9 cellular contexts compared by ENCODE assay signal in the genomic region with DNA sequence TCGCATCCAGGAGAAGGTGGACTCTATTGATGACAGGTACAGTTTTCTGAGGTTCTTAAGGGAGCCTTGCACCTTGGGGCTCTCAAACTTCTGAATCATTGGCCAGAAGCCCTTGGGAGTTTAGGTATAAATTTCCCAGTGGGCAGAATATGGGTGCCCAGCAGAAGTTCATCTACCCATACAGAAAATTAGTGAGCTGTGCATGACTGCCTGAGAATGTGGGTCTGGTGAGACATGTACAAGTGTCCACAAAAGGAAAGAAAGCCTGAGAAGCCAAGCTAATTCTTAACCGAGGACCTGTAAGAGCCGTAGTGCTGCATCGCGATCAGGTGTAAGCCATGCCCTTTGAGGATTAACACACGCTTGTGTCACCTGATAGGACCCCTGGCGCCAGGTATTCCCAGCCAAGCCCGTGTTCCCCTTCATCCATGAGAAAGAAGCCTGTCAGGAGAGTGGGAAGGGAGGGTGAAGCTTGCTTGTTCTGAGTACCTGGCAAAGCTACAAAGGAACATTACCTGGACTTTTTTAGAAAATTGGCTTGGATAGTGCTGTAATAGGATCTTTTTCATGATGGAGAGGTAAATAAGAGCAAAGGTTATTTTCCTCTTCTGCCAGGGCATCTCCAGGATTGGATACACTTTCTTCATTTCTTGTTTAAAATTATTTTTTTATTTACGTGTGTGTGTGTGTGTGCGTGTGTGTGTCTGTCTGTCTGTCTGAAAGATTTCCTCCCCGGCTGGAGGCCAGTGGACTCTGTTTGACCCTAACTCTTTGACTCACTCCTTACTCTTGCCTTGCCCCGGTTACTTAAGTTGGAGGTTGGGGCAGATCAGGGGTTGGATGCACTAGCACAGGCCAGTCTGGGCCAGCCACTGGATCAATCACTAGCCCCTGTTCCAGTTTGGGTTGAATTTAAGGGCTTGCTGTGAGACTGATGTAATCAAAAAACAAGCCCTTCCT.
DNase-seq lines count a peak whose midpoint lies in the region; TF ChIP-seq lines count a peak whose summit lies in the region.
"Had no signal": no experiment of that assay in that cellular context is flagged by ENCODE, and none has a peak within 500 bp of the region (broad histone marks: within the 10 kb centered on the region; RNA-seq: fewer than 3 reads in every experiment).

No MANE protein-coding gene starts in this region.

- H3K27ac Mint-ChIP-seq in Calu3 (ENCODE audit: unreplicated experiment) = peak overlapping the region; percentile 87

- no peaks in the 10 kb centered on the region for H3K27me3 ChIP-seq in SJSA1 (replicated peaks)
- H3K27me3 ChIP-seq in Karpas-422 (ENCODE audit: low read length) = no peaks in the 10 kb centered on the region

- H3K4me1 Mint-ChIP-seq in Calu3 (ENCODE audit: low read depth, unreplicated experiment) = peaks cover 80% of the 10 kb centered on the region

- no peak overlapping the region for H2AFZ ChIP-seq in Karpas-422 (ENCODE audit: low read length)

- H4K20me1 ChIP-seq in Karpas-422 (ENCODE audit: insufficient read depth, low read depth, low read length) = no peaks in the 10 kb centered on the region

- H3K36me3 Mint-ChIP-seq in Calu3 (ENCODE audit: insufficient read depth, unreplicated experiment) = peaks cover 89% of the 10 kb centered on the region

- no peak overlapping the region for H3K4me2 ChIP-seq in Karpas-422 (ENCODE audit: low read depth, low read length, poor library complexity, severe bottlenecking)

- no peaks in the 10 kb centered on the region for H3K9me3 ChIP-seq in SJSA1 (replicated peaks)
- H3K9me3 ChIP-seq in Karpas-422 (ENCODE audit: low read length) = no peaks in the 10 kb centered on the region

- CTCF ChIA-PET in Calu3 (lab: Charles Lee) = interaction anchor here (0.6 kb wide), 1 partner anchor 71 kb away, joined by 3 read pairs; no protein-coding TSS in a partner anchor

- H3K79me2 ChIP-seq in Karpas-422 (ENCODE audit: low read length) = no peaks in the 10 kb centered on the region

- intact Hi-C loops in Calu3 (cut with micrococcal nuclease; ENCODE audit: unreplicated experiment) = loop anchor here (5.0 kb wide), 3 partner anchors 61 to 111 kb away; no protein-coding TSS in a partner anchor
- intact Hi-C loops in posterior cingulate gyrus (cut with DNase I) = no loop called here

- BruUV-seq in Calu3 (replicated peaks; lab: Mats Ljungman, UMichigan) = no TSS peak

- H3K9me2 ChIP-seq in Karpas-422 (replicated peaks; ENCODE audit: insufficient read depth, low read length) = no peaks in the 10 kb centered on the region

- H3K4me3 Mint-ChIP-seq in Calu3 (ENCODE audit: low read depth, unreplicated experiment) = peak overlapping the region; percentile 17

- DNase-seq in Calu3 (peak; percentile 65), SJSA1 (ENCODE audit: low read depth in 1 of 2, low spot score in 2 of 2) (peak; percentile 62 to 68), fibroblast of peridontal ligament (ENCODE audit: extremely low read depth) (peak; percentile 63), pulmonary artery endothelial cell (ENCODE audit: low read depth, low spot score) (peak; percentile 55), posterior cingulate gyrus (no peak), LoVo (ENCODE audit: low spot score) (no peak), Karpas-422 (no peak)
- no peak for DNase-seq in stimulated activated CD4-positive, alpha-beta T cell treated with anti-CD3 and anti-CD28 coated beads, Interleukin-2, amount 100 ng/mL, for 48 hours
- DNase-seq: KG1 had no signal

- H3K9ac ChIP-seq in Karpas-422 (ENCODE audit: low read length) = no peak overlapping the region

- H3K9me3 Mint-ChIP-seq in Calu3 (ENCODE audit: low read depth, unreplicated experiment) = no peaks in the 10 kb centered on the region

- H3K27ac ChIP-seq in SJSA1 = peak overlapping the region; percentile 94
- no peak overlapping the region for H3K27ac ChIP-seq in Karpas-422 (ENCODE audit: low read length)

- no peaks in the 10 kb centered on the region for H3K27me3 Mint-ChIP-seq in Calu3 (ENCODE audit: unreplicated experiment)

- TF ChIP-seq CTCF in Calu3 (IDR thresholded peaks at IDR 0.05; ENCODE audit: unreplicated experiment) = no peak

- H3K36me3 ChIP-seq in SJSA1 = peaks cover 71% of the 10 kb centered on the region
- no peaks in the 10 kb centered on the region for H3K36me3 ChIP-seq in Karpas-422 (ENCODE audit: insufficient read depth, low read length)

- H3K4me3 ChIP-seq in SJSA1 (no peak overlapping the region), Karpas-422 (ENCODE audit: low read length) (no peak overlapping the region)

- H3K4me1 ChIP-seq in SJSA1 (replicated peaks) (peaks cover 73% of the 10 kb centered on the region), Karpas-422 (ENCODE audit: low read length) (peaks cover 22% of the 10 kb centered on the region)

Comparison
In these comparisons a context has a peak if more than half of its experiments do, and no peak if none do; other contexts are left out.
1. DNase-seq: peak in Calu3 (single experiment), SJSA1 (2 of 2), fibroblast of peridontal ligament (single experiment) and pulmonary artery endothelial cell (single experiment); none in posterior cingulate gyrus (0 of 10), stimulated activated CD4-positive, alpha-beta T cell treated with anti-CD3 and anti-CD28 coated beads, Interleukin-2, amount 100 ng/mL, for 48 hours (0 of 2), LoVo (single experiment) and Karpas-422 (single experiment).